Comparison of ENCODE assay signal across 33 cellular contexts in genomic region chr14:97624985-97625384, GRCh38.
"Had no signal": no experiment of that assay in that cellular context is flagged by ENCODE, and none has a peak within 500 bp of the region (broad histone marks: within the 10 kb centered on the region; RNA-seq: fewer than 3 reads in every experiment).

No MANE protein-coding gene starts in this region.

- DNase-seq: activated B cell treated with CpG ODN at 0.5 μM for 24 hours; activated CD4-positive, alpha-beta memory T cell treated with anti-CD3 and anti-CD28 coated beads for 36 hours; activated CD4-positive, alpha-beta T cell treated with anti-CD3 and anti-CD28 coated beads for 48 hours; activated CD4-positive, alpha-beta T cell treated with anti-CD3 and anti-CD28 coated beads, Interleukin-2, amount 50 U/mL, for 1 hour; activated CD4-positive, alpha-beta T cell treated with anti-CD3 and anti-CD28 coated beads, Interleukin-2, amount 50 U/mL, for 4 hours; activated CD4-positive, CD25-positive, alpha-beta regulatory T cell treated with anti-CD3 and anti-CD28 coated beads, Interleukin-2, amount 50 U/mL, for 72 hours; activated CD8-positive, alpha-beta memory T cell treated with anti-CD3 and anti-CD28 coated beads, Interleukin-2, amount 50 U/mL, for 4 hours; activated CD8-positive, alpha-beta T cell treated with anti-CD3 and anti-CD28 coated beads for 36 hours; activated effector memory CD4-positive, alpha-beta T cell treated with anti-CD3 and anti-CD28 coated beads, Interleukin-2, amount 50 U/mL, for 16 hours; activated gamma-delta T cell treated with Interleukin-2 at 50 U/mL for 16 hours; activated naive CD4-positive, alpha-beta T cell; activated naive CD4-positive, alpha-beta T cell treated with anti-CD3 and anti-CD28 coated beads for 36 hours; activated naive CD4-positive, alpha-beta T cell treated with anti-CD3 and anti-CD28 coated beads, Interleukin-2, amount 50 U/mL, for 16 hours; activated naive CD8-positive, alpha-beta T cell treated with anti-CD3 and anti-CD28 coated beads for 36 hours; activated T-cell treated with anti-CD3 and anti-CD28 coated beads for 4 hours; activated T-cell treated with anti-CD3 and anti-CD28 coated beads, Interleukin-2, amount 50 U/mL, for 1 hour; activated T-cell treated with anti-CD3 and anti-CD28 coated beads, Interleukin-2, amount 50 U/mL, for 4 hours; activated T-cell treated with anti-CD3 and anti-CD28 coated beads, Interleukin-2, amount 50 U/mL, for 72 hours; adrenal gland; amniotic stem cell; aorta; body of pancreas; brain microvascular endothelial cell; central memory CD4-positive, alpha-beta T cell; T-helper 2 cell; T-helper 9 cell had no signal

- H3K36me3 Mint-ChIP-seq: activated CD4-positive, alpha-beta memory T cell treated with anti-CD3 and anti-CD28 coated beads for 36 hours; activated naive CD4-positive, alpha-beta T cell treated with anti-CD3 and anti-CD28 coated beads, Interleukin-2, amount 50 U/mL, for 72 hours had no signal

- H3K9me3 Mint-ChIP-seq: activated CD4-positive, alpha-beta memory T cell treated with anti-CD3 and anti-CD28 coated beads for 36 hours; activated CD8-positive, alpha-beta T cell treated with anti-CD3 and anti-CD28 coated beads for 36 hours; activated naive CD4-positive, alpha-beta T cell treated with anti-CD3 and anti-CD28 coated beads for 36 hours; activated T-cell treated with anti-CD3 and anti-CD28 coated beads, Interleukin-2, amount 50 U/mL, for 4 hours had no signal

- H3K4me3 ChIP-seq: adrenal gland, body of pancreas, breast epithelium had no signal

- H3K36me3 ChIP-seq: adrenal gland, brain microvascular endothelial cell, breast epithelium had no signal

- H3K4me3 Mint-ChIP-seq: activated B cell treated with CpG ODN at 0.5 μM for 24 hours; activated CD4-positive, alpha-beta memory T cell treated with anti-CD3 and anti-CD28 coated beads for 36 hours; activated CD8-positive, alpha-beta T cell treated with anti-CD3 and anti-CD28 coated beads for 36 hours; activated naive CD4-positive, alpha-beta T cell treated with anti-CD3 and anti-CD28 coated beads for 36 hours; activated naive CD8-positive, alpha-beta T cell treated with anti-CD3 and anti-CD28 coated beads for 36 hours; activated T-cell treated with anti-CD3 and anti-CD28 coated beads, Interleukin-2, amount 50 U/mL, for 4 hours; activated T-cell treated with anti-CD3 and anti-CD28 coated beads, Interleukin-2, amount 50 U/mL, for 72 hours; activated T-helper 1 cell treated with anti-CD3 and anti-CD28 coated beads, Interleukin-12 subunit alpha, Interleukin-12 subunit beta, Interleukin-2, Interleukin-4 antibody, amounts not matched to agents 30 ng/mL and 10 ng/mL and 1 ng/mL, durations not matched to agents 14 hours and 24 hours and 36 hours; activated T-helper 17 cell treated with anti-CD3 and anti-CD28 coated beads, Interleukin-2, amount 50 U/mL, for 72 hours; T-helper 1 cell treated with Interleukin-12 subunit alpha and Interleukin-12 subunit beta and Interleukin-4 antibody, amounts not matched to agents 30 μg/mL and 1 μg/mL, for 36 hours; T-helper 2 cell treated with Interferon-gamma antibody and Interleukin-4, amounts not matched to agents 5 μg/mL and 100 μg/mL, for 36 hours had no signal

- H3K27me3 ChIP-seq: adrenal gland, body of pancreas, brain microvascular endothelial cell, breast epithelium had no signal

- ATAC-seq: activated CD8-positive, alpha-beta T cell treated with anti-CD3 and anti-CD28 coated beads for 36 hours; activated naive CD4-positive, alpha-beta T cell treated with anti-CD3 and anti-CD28 coated beads, Interleukin-2, amount 50 U/mL, for 72 hours; activated T-cell treated with anti-CD3 and anti-CD28 coated beads, Interleukin-2, amount 50 U/mL, for 4 hours; activated T-cell treated with anti-CD3 and anti-CD28 coated beads, Interleukin-2, amount 50 U/mL, for 72 hours; activated T-helper 17 cell treated with anti-CD3 and anti-CD28 coated beads, Interleukin-2, amount 50 U/mL, for 72 hours; body of pancreas had no signal

- H3K27ac ChIP-seq: adrenal gland, body of pancreas, brain microvascular endothelial cell, breast epithelium, VCaP had no signal

- H3K4me1 Mint-ChIP-seq: activated B cell treated with CpG ODN at 0.5 μM for 24 hours had no signal

- H3K27me3 Mint-ChIP-seq: activated B cell treated with CpG ODN at 0.5 μM for 24 hours; activated CD4-positive, alpha-beta memory T cell treated with anti-CD3 and anti-CD28 coated beads for 36 hours; activated CD8-positive, alpha-beta T cell treated with anti-CD3 and anti-CD28 coated beads for 36 hours; activated naive CD8-positive, alpha-beta T cell treated with anti-CD3 and anti-CD28 coated beads for 36 hours; activated T-helper 17 cell treated with anti-CD3 and anti-CD28 coated beads, Interleukin-2, amount 50 U/mL, for 72 hours had no signal

- H3K27ac Mint-ChIP-seq: activated B cell treated with CpG ODN at 0.5 μM for 24 hours; activated CD4-positive, alpha-beta memory T cell treated with anti-CD3 and anti-CD28 coated beads for 36 hours; activated CD8-positive, alpha-beta T cell treated with anti-CD3 and anti-CD28 coated beads for 36 hours; activated naive CD4-positive, alpha-beta T cell treated with anti-CD3 and anti-CD28 coated beads for 36 hours; activated naive CD4-positive, alpha-beta T cell treated with anti-CD3 and anti-CD28 coated beads, Interleukin-2, amount 50 U/mL, for 72 hours; activated naive CD8-positive, alpha-beta T cell treated with anti-CD3 and anti-CD28 coated beads for 36 hours; activated T-cell treated with anti-CD3 and anti-CD28 coated beads, Interleukin-2, amount 50 U/mL, for 72 hours; activated T-helper 1 cell treated with anti-CD3 and anti-CD28 coated beads, Interleukin-12 subunit alpha, Interleukin-12 subunit beta, Interleukin-2, Interleukin-4 antibody, amounts not matched to agents 30 ng/mL and 10 ng/mL and 1 ng/mL, durations not matched to agents 14 hours and 24 hours and 36 hours; activated T-helper 17 cell treated with anti-CD3 and anti-CD28 coated beads, Interleukin-2, amount 50 U/mL, for 72 hours; T-helper 1 cell treated with Interleukin-12 subunit alpha and Interleukin-12 subunit beta and Interleukin-4 antibody, amounts not matched to agents 30 μg/mL and 1 μg/mL, for 36 hours; T-helper 2 cell treated with Interferon-gamma antibody and Interleukin-4, amounts not matched to agents 5 μg/mL and 100 μg/mL, for 36 hours had no signal

- H3K9me3 ChIP-seq: adrenal gland, body of pancreas, breast epithelium had no signal
